ENCODE assay signal across 22 cellular contexts in genomic region chr6:112441607-112442006, GRCh38.
"Had no signal": no experiment of that assay in that cellular context is flagged by ENCODE, and none has a peak within 500 bp of the region (broad histone marks: within the 10 kb centered on the region; RNA-seq: fewer than 3 reads in every experiment).

No MANE protein-coding gene starts in this region.

- H3K4me3 ChIP-seq: cardiac muscle cell, pancreas, psoas muscle, testis, vagina had no signal

- DNase-seq: activated B cell treated with CpG ODN at 0.5 μM for 24 hours; activated CD4-positive, alpha-beta T cell treated with anti-CD3 and anti-CD28 coated beads for 4 hours; activated CD4-positive, alpha-beta T cell treated with anti-CD3 and anti-CD28 coated beads, Interleukin-2, amount 50 U/mL, for 48 hours; activated naive CD4-positive, alpha-beta T cell treated with Interleukin-2 at 50 U/mL for 16 hours; activated naive CD8-positive, alpha-beta T cell treated with anti-CD3 and anti-CD28 coated beads for 36 hours; activated T-cell treated with anti-CD3 and anti-CD28 coated beads, Interleukin-2, amount 50 U/mL, for 48 hours; effector CD4-positive, alpha-beta T cell; hippocampal formation; left ventricle myocardium superior; midbrain; natural killer cell; pancreas; psoas muscle; right cardiac atrium; small intestine; stimulated activated CD4-positive, alpha-beta T cell treated with anti-CD3 and anti-CD28 coated beads, Interleukin-2, amount 100 ng/mL, for 24 hours; T-helper 1 cell; testis had no signal

- H3K9me3 ChIP-seq: neutrophil, pancreas, psoas muscle, testis, vagina had no signal

- H3K36me3 ChIP-seq: cardiac muscle cell, neutrophil, pancreas, vagina had no signal

- H3K27ac ChIP-seq: cardiac muscle cell, neutrophil, pancreas, psoas muscle, testis, vagina had no signal

- H3K27me3 ChIP-seq: cardiac muscle cell, neutrophil, pancreas, testis, vagina had no signal

- H3K4me1 ChIP-seq: psoas muscle, vagina had no signal

- ATAC-seq: left ventricle myocardium superior; natural killer cell; psoas muscle; right cardiac atrium; stimulated activated effector memory CD8-positive, alpha-beta T cell treated with anti-CD3 and anti-CD28 coated beads, Interleukin-12 subunit alpha, Interleukin-12 subunit beta, amount 100 ng/mL, for 72 hours had no signal
